In genomic region chr17:29726721-29727252, GRCh38 we compare ENCODE assay signal across 8 cellular contexts.
DNase-seq lines count a peak whose midpoint lies in the region; ATAC-seq and TF ChIP-seq lines count a peak whose summit lies in the region.

No MANE protein-coding gene starts in this region.

- peaks cover 3% of the 10 kb centered on the region for H3K9me3 Mint-ChIP-seq in stimulated activated effector memory CD8-positive, alpha-beta T cell treated with anti-CD3 and anti-CD28 coated beads, Interleukin-12 subunit alpha, Interleukin-12 subunit beta, amount 100 ng/mL, for 72 hours

- DNase-seq in SKM-1 treated with dmso at 0.1 percent for 144 hours (lab: John Stamatoyannopoulos, UW; ENCODE audit: unreplicated experiment) (peak; percentile 31), SKM-1 (lab: John Stamatoyannopoulos, UW; ENCODE audit: unreplicated experiment) (no peak), NCI-H187 treated with DMSO at 0.1 percent for 48 hours (lab: John Stamatoyannopoulos, UW) (no peak), hepatic stellate cell (ENCODE audit: low spot score) (no peak)
- DNase-seq in stimulated activated effector memory CD8-positive, alpha-beta T cell treated with anti-CD3 and anti-CD28 coated beads, Interleukin-12 subunit alpha, Interleukin-12 subunit beta, amount 100 ng/mL, for 72 hours (ENCODE audit: low spot score in 2 of 2): no peak

- peak overlapping the region; percentile 78 for H3K27ac Mint-ChIP-seq in stimulated activated effector memory CD8-positive, alpha-beta T cell treated with anti-CD3 and anti-CD28 coated beads, Interleukin-12 subunit alpha, Interleukin-12 subunit beta, amount 100 ng/mL, for 72 hours

- H3K4me1 Mint-ChIP-seq in stimulated activated effector memory CD8-positive, alpha-beta T cell treated with anti-CD3 and anti-CD28 coated beads, Interleukin-12 subunit alpha, Interleukin-12 subunit beta, amount 100 ng/mL, for 72 hours: peaks cover 73% of the 10 kb centered on the region

- peaks cover 5% of the 10 kb centered on the region for H3K36me3 Mint-ChIP-seq in stimulated activated effector memory CD8-positive, alpha-beta T cell treated with anti-CD3 and anti-CD28 coated beads, Interleukin-12 subunit alpha, Interleukin-12 subunit beta, amount 100 ng/mL, for 72 hours

- H3K4me3 Mint-ChIP-seq in stimulated activated effector memory CD8-positive, alpha-beta T cell treated with anti-CD3 and anti-CD28 coated beads, Interleukin-12 subunit alpha, Interleukin-12 subunit beta, amount 100 ng/mL, for 72 hours: peak overlapping the region; percentile 3

- peak; percentile 38 for ATAC-seq in esophagus mucosa
- ATAC-seq in stimulated activated effector memory CD8-positive, alpha-beta T cell treated with anti-CD3 and anti-CD28 coated beads, Interleukin-12 subunit alpha, Interleukin-12 subunit beta, amount 100 ng/mL, for 72 hours: peak; percentile 65
- ATAC-seq in HG03280 (IDR thresholded peaks at IDR 0.05; ENCODE audit: unreplicated experiment): no peak

TF ChIP-seq in PFSK-1, 5 proteins besides CTCF, POLR2A, EP300 and RAD21:
- no peak for TF ChIP-seq FOXP2 (optimal IDR thresholded peaks at IDR 0.05; ENCODE audit: borderline replicate concordance, extremely low read depth, extremely low read length, insufficient read depth)
- TF ChIP-seq, protein P1, sequence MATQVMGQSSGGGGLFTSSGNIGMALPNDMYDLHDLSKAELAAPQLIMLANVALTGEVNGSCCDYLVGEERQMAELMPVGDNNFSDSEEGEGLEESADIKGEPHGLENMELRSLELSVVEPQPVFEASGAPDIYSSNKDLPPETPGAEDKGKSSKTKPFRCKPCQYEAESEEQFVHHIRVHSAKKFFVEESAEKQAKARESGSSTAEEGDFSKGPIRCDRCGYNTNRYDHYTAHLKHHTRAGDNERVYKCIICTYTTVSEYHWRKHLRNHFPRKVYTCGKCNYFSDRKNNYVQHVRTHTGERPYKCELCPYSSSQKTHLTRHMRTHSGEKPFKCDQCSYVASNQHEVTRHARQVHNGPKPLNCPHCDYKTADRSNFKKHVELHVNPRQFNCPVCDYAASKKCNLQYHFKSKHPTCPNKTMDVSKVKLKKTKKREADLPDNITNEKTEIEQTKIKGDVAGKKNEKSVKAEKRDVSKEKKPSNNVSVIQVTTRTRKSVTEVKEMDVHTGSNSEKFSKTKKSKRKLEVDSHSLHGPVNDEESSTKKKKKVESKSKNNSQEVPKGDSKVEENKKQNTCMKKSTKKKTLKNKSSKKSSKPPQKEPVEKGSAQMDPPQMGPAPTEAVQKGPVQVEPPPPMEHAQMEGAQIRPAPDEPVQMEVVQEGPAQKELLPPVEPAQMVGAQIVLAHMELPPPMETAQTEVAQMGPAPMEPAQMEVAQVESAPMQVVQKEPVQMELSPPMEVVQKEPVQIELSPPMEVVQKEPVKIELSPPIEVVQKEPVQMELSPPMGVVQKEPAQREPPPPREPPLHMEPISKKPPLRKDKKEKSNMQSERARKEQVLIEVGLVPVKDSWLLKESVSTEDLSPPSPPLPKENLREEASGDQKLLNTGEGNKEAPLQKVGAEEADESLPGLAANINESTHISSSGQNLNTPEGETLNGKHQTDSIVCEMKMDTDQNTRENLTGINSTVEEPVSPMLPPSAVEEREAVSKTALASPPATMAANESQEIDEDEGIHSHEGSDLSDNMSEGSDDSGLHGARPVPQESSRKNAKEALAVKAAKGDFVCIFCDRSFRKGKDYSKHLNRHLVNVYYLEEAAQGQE (IDR thresholded peaks at IDR 0.05; ENCODE audit: insufficient read depth in 1 of 2, low read depth in 2 of 2, low read length in 2 of 2): 0 out of 4 replicates have a peak, but pooled peaks of 1 of the 2 experiments have one; percentile 47
- TF ChIP-seq POLR2AphosphoS5 (IDR thresholded peaks at IDR 0.05; ENCODE audit: low read depth, low read length): peak; percentile 45; the same call in 1 of the 2 replicates
- peak; percentile 79; the same call in 1 of the 2 replicates for TF ChIP-seq SIN3A (IDR thresholded peaks at IDR 0.05; ENCODE audit: borderline replicate concordance, insufficient read depth, low read length)
- TF ChIP-seq TAF1 (IDR thresholded peaks at IDR 0.05; ENCODE audit: borderline replicate concordance, insufficient read depth, low read length): peak; percentile 20; the same call in 1 of the 2 replicates
